ENCODE assay signal across 1 cellular context in the genomic region with DNA sequence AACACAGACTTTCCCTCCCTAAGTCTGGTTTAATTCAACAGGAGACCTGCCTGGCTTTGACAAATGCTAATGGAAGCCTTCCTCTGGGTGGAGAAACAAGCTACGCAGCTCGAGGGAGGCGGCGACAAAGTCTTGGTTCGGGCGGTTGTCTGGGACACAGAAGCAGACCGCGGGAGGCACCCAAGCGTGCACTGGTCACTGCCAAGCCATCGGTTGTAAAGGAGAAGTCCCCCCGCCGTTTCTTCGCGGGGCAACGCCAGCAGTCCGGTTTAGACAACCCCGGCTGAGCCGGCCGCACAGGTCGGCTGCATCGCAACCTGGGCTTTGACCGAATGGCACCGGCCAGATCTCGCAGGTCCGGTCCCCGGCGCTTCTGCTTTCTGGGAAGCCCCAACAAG.
TF ChIP-seq lines count a peak whose summit lies in the region.

No MANE protein-coding gene starts in this region.

TF ChIP-seq in neural cell, 6 proteins besides CTCF, POLR2A, EP300 and RAD21 (continued from another document):
- TF ChIP-seq, protein P1, sequence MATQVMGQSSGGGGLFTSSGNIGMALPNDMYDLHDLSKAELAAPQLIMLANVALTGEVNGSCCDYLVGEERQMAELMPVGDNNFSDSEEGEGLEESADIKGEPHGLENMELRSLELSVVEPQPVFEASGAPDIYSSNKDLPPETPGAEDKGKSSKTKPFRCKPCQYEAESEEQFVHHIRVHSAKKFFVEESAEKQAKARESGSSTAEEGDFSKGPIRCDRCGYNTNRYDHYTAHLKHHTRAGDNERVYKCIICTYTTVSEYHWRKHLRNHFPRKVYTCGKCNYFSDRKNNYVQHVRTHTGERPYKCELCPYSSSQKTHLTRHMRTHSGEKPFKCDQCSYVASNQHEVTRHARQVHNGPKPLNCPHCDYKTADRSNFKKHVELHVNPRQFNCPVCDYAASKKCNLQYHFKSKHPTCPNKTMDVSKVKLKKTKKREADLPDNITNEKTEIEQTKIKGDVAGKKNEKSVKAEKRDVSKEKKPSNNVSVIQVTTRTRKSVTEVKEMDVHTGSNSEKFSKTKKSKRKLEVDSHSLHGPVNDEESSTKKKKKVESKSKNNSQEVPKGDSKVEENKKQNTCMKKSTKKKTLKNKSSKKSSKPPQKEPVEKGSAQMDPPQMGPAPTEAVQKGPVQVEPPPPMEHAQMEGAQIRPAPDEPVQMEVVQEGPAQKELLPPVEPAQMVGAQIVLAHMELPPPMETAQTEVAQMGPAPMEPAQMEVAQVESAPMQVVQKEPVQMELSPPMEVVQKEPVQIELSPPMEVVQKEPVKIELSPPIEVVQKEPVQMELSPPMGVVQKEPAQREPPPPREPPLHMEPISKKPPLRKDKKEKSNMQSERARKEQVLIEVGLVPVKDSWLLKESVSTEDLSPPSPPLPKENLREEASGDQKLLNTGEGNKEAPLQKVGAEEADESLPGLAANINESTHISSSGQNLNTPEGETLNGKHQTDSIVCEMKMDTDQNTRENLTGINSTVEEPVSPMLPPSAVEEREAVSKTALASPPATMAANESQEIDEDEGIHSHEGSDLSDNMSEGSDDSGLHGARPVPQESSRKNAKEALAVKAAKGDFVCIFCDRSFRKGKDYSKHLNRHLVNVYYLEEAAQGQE (IDR thresholded peaks at IDR 0.05; ENCODE audit: borderline replicate concordance), result no peak
TF ChIP-seq in neural cell: peak in this region for 0.
